Comparison of ENCODE assay signal across 31 cellular contexts in the genomic region with DNA sequence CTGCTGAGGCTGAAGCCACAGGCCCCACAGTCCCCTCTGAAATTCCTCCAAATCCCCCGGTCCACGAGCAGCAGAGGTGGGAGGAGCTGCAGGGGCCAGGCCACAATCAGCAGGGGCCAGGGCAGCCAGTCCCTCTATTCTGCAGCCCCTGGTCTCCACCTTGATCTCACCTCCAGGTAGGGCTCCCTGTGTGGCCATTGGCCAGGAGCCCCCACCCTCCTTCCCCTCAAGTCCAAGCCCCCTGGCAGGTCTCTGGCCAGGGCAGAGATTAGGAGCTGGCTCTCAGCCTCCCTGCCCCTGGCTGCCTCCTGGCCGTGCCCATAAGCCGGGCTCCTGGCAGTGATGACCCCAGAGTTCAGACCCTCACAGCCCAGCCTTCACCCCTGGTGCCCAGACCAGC. TPM values are rescaled to one million over a fixed set of nuclear protein-coding genes. Genes with fewer than 3 reads are reported as not detected.
"Had no signal": no experiment of that assay in that cellular context is flagged by ENCODE, and none has a peak within 500 bp of the region (broad histone marks: within the 10 kb centered on the region; RNA-seq: fewer than 3 reads in every experiment).

No MANE protein-coding gene starts in this region.

- H3K36me3 ChIP-seq: left ventricle myocardium inferior, neutrophil, right lobe of liver, thyroid gland, transverse colon, upper lobe of left lung, vagina had no signal

- H3K4me1 ChIP-seq: parathyroid adenoma had no signal

- H3K27me3 ChIP-seq: testis had no signal

- H3K36me3 Mint-ChIP-seq: immature natural killer cell; mesothelial cell of epicardium; naive B cell; natural killer cell; stimulated activated memory B cell treated with anti-CD40 and anti-IgM and Interleukin-4, amounts not matched to agents 10 μg/mL and 1 μg/mL and 100 μg/mL, for 72 hours had no signal

- H3K27ac Mint-ChIP-seq: immature natural killer cell; mesothelial cell of epicardium; nephron progenitor cell; stimulated activated memory B cell treated with anti-CD40 and anti-IgM and Interleukin-4, amounts not matched to agents 10 μg/mL and 1 μg/mL and 100 μg/mL, for 72 hours; stimulated activated naive CD8-positive, alpha-beta T cell treated with anti-CD3 and anti-CD28 coated beads, Interleukin-15, amount 100 ng/mL, for 72 hours had no signal

- FAIRE-seq: islet of Langerhans had no signal

- H2AFZ ChIP-seq: parathyroid adenoma had no signal

- ATAC-seq: natural killer cell; psoas muscle; right lobe of liver; stimulated activated memory B cell treated with anti-CD40 and anti-IgM and Interleukin-4, amounts not matched to agents 10 μg/mL and 1 μg/mL and 100 μg/mL, for 72 hours; stimulated activated naive CD8-positive, alpha-beta T cell treated with anti-CD3 and anti-CD28 coated beads, Interleukin-15, amount 100 ng/mL, for 72 hours had no signal

- H3K4me2 ChIP-seq: smooth muscle cell had no signal

- H3K79me2 ChIP-seq: parathyroid adenoma had no signal

- DNase-seq: immature natural killer cell; left ventricle myocardium inferior; mesendoderm; naive B cell; natural killer cell; nephron progenitor cell; right lobe of liver; stimulated activated CD4-positive, alpha-beta T cell treated with anti-CD3 and anti-CD28 coated beads, Interleukin-1b, Interleukin-23, amount 100 ng/mL, for 48 hours; stimulated activated CD4-positive, alpha-beta T cell treated with anti-CD3 and anti-CD28 coated beads, Interleukin-2, amount 100 ng/mL, for 48 hours; stimulated activated CD4-positive, alpha-beta T cell treated with anti-CD3 and anti-CD28 coated beads, Interleukin-4, amount 100 ng/mL, for 4 hours; stimulated activated CD8-positive, alpha-beta memory T cell treated with anti-CD3 and anti-CD28 coated beads, Interleukin-4, amount 100 ng/mL, for 48 hours; stimulated activated naive CD4-positive, alpha-beta T cell treated with Interleukin-2 at 50 U/mL for 16 hours; stimulated activated naive CD8-positive, alpha-beta T cell treated with anti-CD3 and anti-CD28 coated beads, Interleukin-15, amount 100 ng/mL, for 72 hours; testis; thyroid gland; transverse colon had no signal

- H3K4me3 ChIP-seq: left ventricle myocardium inferior, lung, psoas muscle, right lobe of liver, smooth muscle cell, testis, thyroid gland, transverse colon, upper lobe of left lung, vagina had no signal

- H3K4me3 Mint-ChIP-seq: mesothelial cell of epicardium; nephron progenitor cell; stimulated activated memory B cell treated with anti-CD40 and anti-IgM and Interleukin-4, amounts not matched to agents 10 μg/mL and 1 μg/mL and 100 μg/mL, for 72 hours had no signal

- H3K9ac ChIP-seq: parathyroid adenoma had no signal

- H3K9me3 ChIP-seq: left ventricle myocardium inferior, neutrophil, psoas muscle, right lobe of liver, testis, thyroid gland, transverse colon, upper lobe of left lung, vagina had no signal

- H3K27ac ChIP-seq: left ventricle myocardium inferior, neutrophil, parathyroid adenoma, psoas muscle, right lobe of liver, testis, thyroid gland, transverse colon, upper lobe of left lung, vagina had no signal

RNA-seq across cellular contexts. Expression of a gene that starts 54.5 kb away (rescaled TPM):
- total RNA-seq: natural killer cell, occipital lobe, osteocyte, posterior vena cava, psoas muscle, right lobe of liver, skeletal muscle tissue, thyroid gland, urinary bladder had no signal
- polyA plus RNA-seq: immature natural killer cell had no signal
